ENCODE assay signal across 8 cellular contexts in genomic region chr20:39849664-39850063, GRCh38.
DNase-seq lines count a peak whose midpoint lies in the region; ATAC-seq, FAIRE-seq and TF ChIP-seq lines count a peak whose summit lies in the region.

No MANE protein-coding gene starts in this region.

- FAIRE-seq in bronchial epithelial cell (lab: Jason Lieb, UNC) = no peak

- peak overlapping the region; percentile 14 to 61; a peak in 3 of 4 replicates for H4K8ac ChIP-seq in IMR-90 (ENCODE audit: low read depth in 2 of 2, low read length in 2 of 2)

- no peaks in the 10 kb centered on the region for H3K36me3 ChIP-seq in IMR-90 (ENCODE audit: control insufficient read depth, insufficient read depth, low read length)
- H3K36me3 ChIP-seq in bronchial epithelial cell (ENCODE audit: control insufficient read depth, insufficient read depth, low read length) = no peaks in the 10 kb centered on the region
- H3K36me3 ChIP-seq in stomach smooth muscle (ENCODE audit: control insufficient read depth in 2 of 2, insufficient read depth in 2 of 2, low read length in 2 of 2) = no peaks in the 10 kb centered on the region

- peak overlapping the region; percentile 27; the same call in 1 of the 2 replicates for H3K14ac ChIP-seq in IMR-90 (replicated peaks; ENCODE audit: low read depth, low read length)

- ATAC-seq in IMR-90 (ENCODE audit: low read depth) = peak; percentile 83
- ATAC-seq in HG03521 (IDR thresholded peaks at IDR 0.05; ENCODE audit: unreplicated experiment) = no peak

- intact Hi-C loops in IMR-90 (cut with micrococcal nuclease) = no loop called here

- peak overlapping the region; percentile 56 for H2AK9ac ChIP-seq in IMR-90 (replicated peaks; ENCODE audit: low read depth, low read length, poor library complexity)

- peak overlapping the region; percentile 16 for H2BK5ac ChIP-seq in IMR-90 (ENCODE audit: low read depth, low read length, poor library complexity, severe bottlenecking)

- no peak overlapping the region for H3K23ac ChIP-seq in IMR-90 (ENCODE audit: low read depth, low read length)

- H3K9ac ChIP-seq in IMR-90 (ENCODE audit: low read depth, low read length) (no peak overlapping the region), stomach smooth muscle (ENCODE audit: low read length in 2 of 2) (no peak overlapping the region)

- dilution Hi-C loops in IMR-90 (cut with HindIII; ENCODE audit: low sequenced_read_pairs, unreplicated experiment) = no loop called here

- no peak overlapping the region; the same call in 1 of the 2 replicates for H3K18ac ChIP-seq in IMR-90 (ENCODE audit: low read depth, low read length)

- peak; percentile 29 for TF ChIP-seq RAD21 in IMR-90 (IDR thresholded peaks at IDR 0.05; ENCODE audit: low read length)

- peak overlapping the region; percentile 47; the same call in 1 of the 2 replicates for H2BK20ac ChIP-seq in IMR-90 (ENCODE audit: low read depth, low read length)

- H2BK120ac ChIP-seq in IMR-90 (ENCODE audit: low read depth, low read length) = peak overlapping the region; percentile 35

- H2AFZ ChIP-seq in IMR-90 (replicated peaks; ENCODE audit: low read length, poor library complexity) = peak overlapping the region; percentile 53

- H3K4ac ChIP-seq in IMR-90 (ENCODE audit: low read depth, low read length) = peak overlapping the region; percentile 51

- DNase-seq in IMR-90 (peak; percentile 94), bronchial epithelial cell (ENCODE audit: low read depth) (peak; percentile 80), kidney glomerular epithelial cell (lab: John Stamatoyannopoulos, UW) (peak; percentile 64), AML-193 (lab: John Stamatoyannopoulos, UW) (no peak), SHP77 (lab: John Stamatoyannopoulos, UW) (no peak), GM13976 (ENCODE audit: low spot score) (no peak)

- no TSS peak for BruUV-seq in IMR-90 (replicated peaks; lab: Mats Ljungman, UMichigan)

- H4K20me1 ChIP-seq in IMR-90 (ENCODE audit: insufficient read depth, low read length) = no peaks in the 10 kb centered on the region

- no peak overlapping the region for H3K56ac ChIP-seq in IMR-90 (ENCODE audit: extremely low read depth, insufficient read depth, low read length)

- H4K91ac ChIP-seq in IMR-90 (ENCODE audit: insufficient read depth, low read depth, low read length) = peak overlapping the region; percentile 53; the same call in 1 of the 2 replicates

- H3K27ac ChIP-seq in IMR-90 (ENCODE audit: insufficient read depth, low read length) = no peak overlapping the region
- peak overlapping the region; percentile 49 for H3K27ac ChIP-seq in stomach smooth muscle (ENCODE audit: low read length)

- peaks cover 10% of the 10 kb centered on the region for H3K9me1 ChIP-seq in IMR-90 (ENCODE audit: insufficient read depth, low read length)

- no peak overlapping the region for H2BK15ac ChIP-seq in IMR-90 (ENCODE audit: low read depth, low read length)

- no peak for TF ChIP-seq POLR2A in IMR-90 (IDR thresholded peaks at IDR 0.05; ENCODE audit: low read depth, low read length)

- H3K27me3 ChIP-seq in IMR-90 (ENCODE audit: control insufficient read depth, insufficient read depth, low read length) (peaks cover 6% of the 10 kb centered on the region; the same call in 1 of the 2 replicates), bronchial epithelial cell (ENCODE audit: control insufficient read depth, insufficient read depth, low read length) (no peaks in the 10 kb centered on the region), stomach smooth muscle (ENCODE audit: control insufficient read depth in 1 of 2, insufficient read depth in 2 of 2, low read length in 2 of 2) (no peaks in the 10 kb centered on the region)

- POLR2A ChIA-PET in IMR-90 (lab: Charles Lee; ENCODE audit: unreplicated experiment) = no interaction called here

- no peaks in the 10 kb centered on the region for H3K9me3 ChIP-seq in IMR-90 (ENCODE audit: control insufficient read depth, insufficient read depth, low read length)
- no peaks in the 10 kb centered on the region for H3K9me3 ChIP-seq in stomach smooth muscle (ENCODE audit: control insufficient read depth in 2 of 2, low read length in 2 of 2)

- no peak overlapping the region for H4K5ac ChIP-seq in IMR-90 (ENCODE audit: low read depth, low read length)

- no peak overlapping the region for H2AK5ac ChIP-seq in IMR-90 (ENCODE audit: low read depth, low read length)

- WGBS in IMR-90 (ENCODE audit: extremely low coverage in 2 of 2, insufficient read length in 1 of 2), 2 experiments = 5% methylated on average over 4 of the region's 9 CpGs; no CpG with 5 or more reads in 1 of the 2 experiments

- H3K4me3 ChIP-seq in IMR-90 (ENCODE audit: insufficient read depth, low read depth, low read length) (no peak overlapping the region), bronchial epithelial cell (ENCODE audit: low read depth, low read length) (no peak overlapping the region), stomach smooth muscle (ENCODE audit: low read length in 2 of 2) (peak overlapping the region; percentile 15 to 29)

- CTCF ChIA-PET in IMR-90 (lab: Yijun Ruan, JAX) = interaction anchor here (1.4 to 3.0 kb wide), 3 partner anchors 20 to 42 kb away, joined by 3 to 14 read pairs (median 10); no protein-coding TSS in a partner anchor

- no peak for TF ChIP-seq CTCF in IMR-90 (conservative IDR thresholded peaks at IDR 0.05; ENCODE audit: low read depth, low read length)
- TF ChIP-seq CTCF in bronchial epithelial cell (IDR thresholded peaks at IDR 0.05; ENCODE audit: insufficient read depth, low read length, severe bottlenecking) = no peak
- no peak for TF ChIP-seq CTCF in GM13976 (IDR thresholded peaks at IDR 0.05; ENCODE audit: borderline replicate concordance, control extremely low read depth, extremely low read depth, insufficient read depth, missing control alignments)

- in situ Hi-C loops in IMR-90 (cut with MboI; ENCODE audit: low sequenced_read_pairs) = loop anchor here (25.0 kb wide), 1 partner anchor 1113 kb away; no protein-coding TSS in a partner anchor
- in situ Hi-C loops in GM13976 (cut with MboI; ENCODE audit: low sequenced_read_pairs, unreplicated experiment) = loop anchor here (25.0 kb wide), 1 partner anchor 587 kb away; no protein-coding TSS in a partner anchor

- no peaks in the 10 kb centered on the region for H3K79me1 ChIP-seq in IMR-90 (ENCODE audit: low read depth in 1 of 2, low read length in 2 of 2)

- peaks cover 33% of the 10 kb centered on the region for H3K4me1 ChIP-seq in IMR-90 (ENCODE audit: control insufficient read depth, insufficient read depth, low read length)
- peaks cover 30% of the 10 kb centered on the region for H3K4me1 ChIP-seq in stomach smooth muscle (ENCODE audit: control insufficient read depth, insufficient read depth, low read length)

- peak overlapping the region; percentile 43; the same call in 1 of the 2 replicates for H3K4me2 ChIP-seq in IMR-90 (ENCODE audit: low read depth, low read length)

TF ChIP-seq in IMR-90, 13 proteins besides CTCF, POLR2A, EP300 and RAD21:
- TF ChIP-seq CEBPB (IDR thresholded peaks at IDR 0.05; ENCODE audit: low read depth, low read length) = no peak
- peak; percentile 37 for TF ChIP-seq RCOR1 (IDR thresholded peaks at IDR 0.05; ENCODE audit: insufficient replicate concordance, low read length)
- no peak for TF ChIP-seq CHD1 (IDR thresholded peaks at IDR 0.05; ENCODE audit: low read depth, low read length)
- TF ChIP-seq NFE2L2 (IDR thresholded peaks at IDR 0.05; ENCODE audit: low read depth, low read length) = no peak
- TF ChIP-seq MAZ (IDR thresholded peaks at IDR 0.05; ENCODE audit: borderline replicate concordance, low read depth, low read length) = peak; percentile 47; the same call in 1 of the 2 replicates
- peak; percentile 68; the same call in 1 of the 2 replicates for TF ChIP-seq MXI1 (IDR thresholded peaks at IDR 0.05; ENCODE audit: borderline replicate concordance, low read depth, low read length)
- no peak for TF ChIP-seq SMC3 (IDR thresholded peaks at IDR 0.05; ENCODE audit: low read depth, low read length)
- TF ChIP-seq FOS (IDR thresholded peaks at IDR 0.05; ENCODE audit: low read depth, low read length) = 0 out of 2 replicates have a peak, but pooled peaks have one; percentile 11
- TF ChIP-seq MAFK (IDR thresholded peaks at IDR 0.05; ENCODE audit: low read depth, low read length) = no peak

Comparison
In these comparisons a context has a peak if more than half of its experiments do, and no peak if none do; other contexts are left out.
1. DNase-seq: peak in IMR-90 (single experiment), bronchial epithelial cell (single experiment) and kidney glomerular epithelial cell (single experiment); none in AML-193 (0 of 2), SHP77 (0 of 2) and GM13976 (single experiment).
2. H3K4me3 ChIP-seq: peak in stomach smooth muscle (2 of 2); none in IMR-90 (single experiment) and bronchial epithelial cell (single experiment).